17 cellular contexts compared by ENCODE assay signal in the genomic region with DNA sequence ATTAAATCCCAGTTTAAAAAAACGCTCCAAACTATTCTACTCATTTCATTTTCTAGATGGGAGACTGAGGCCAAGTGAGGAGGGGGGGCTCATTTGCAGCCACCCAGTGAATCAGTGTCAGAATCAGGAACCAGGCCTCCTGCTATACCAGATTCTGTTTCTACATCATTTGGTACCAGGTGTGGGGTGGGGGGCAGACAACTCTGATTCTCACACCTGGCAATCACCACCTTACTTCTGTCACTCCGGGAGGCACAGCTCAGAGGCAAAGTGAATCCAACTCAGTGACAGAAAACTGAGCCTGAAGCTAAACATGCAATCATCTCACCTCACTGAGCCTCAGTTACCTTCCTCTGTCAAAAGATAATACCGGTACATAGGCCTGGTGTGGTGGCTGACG.
"Had no signal": no experiment of that assay in that cellular context is flagged by ENCODE, and none has a peak within 500 bp of the region (broad histone marks: within the 10 kb centered on the region; RNA-seq: fewer than 3 reads in every experiment).

No MANE protein-coding gene starts in this region.

- DNase-seq: activated CD4-positive, alpha-beta T cell treated with anti-CD3 and anti-CD28 coated beads for 4 hours; activated CD8-positive, alpha-beta T cell treated with anti-CD3 and anti-CD28 coated beads, Interleukin-2, amount 10 ng/mL, durations not matched to agents 7 days and 5 days; activated naive CD4-positive, alpha-beta T cell treated with anti-CD3 and anti-CD28 coated beads for 36 hours; adrenal gland; central memory CD4-positive, alpha-beta T cell; effector CD4-positive, alpha-beta T cell; foreskin keratinocyte; left colon; mucosa of descending colon; stimulated activated naive CD4-positive, alpha-beta T cell; substantia nigra; T-helper 1 cell; upper lobe of right lung; WERI-Rb-1 had no signal

- H3K36me3 ChIP-seq: adrenal gland, upper lobe of right lung, WERI-Rb-1 had no signal

- H3K4me1 ChIP-seq: parathyroid adenoma had no signal

- H3K27me3 ChIP-seq: adrenal gland, foreskin keratinocyte, upper lobe of right lung had no signal

- H3K79me2 ChIP-seq: parathyroid adenoma had no signal

- H2AFZ ChIP-seq: parathyroid adenoma had no signal

- H3K9me3 Mint-ChIP-seq: activated naive CD4-positive, alpha-beta T cell treated with anti-CD3 and anti-CD28 coated beads for 36 hours; nephron had no signal

- ATAC-seq: activated CD8-positive, alpha-beta T cell treated with anti-CD3 and anti-CD28 coated beads, Interleukin-2, amount 10 ng/mL, durations not matched to agents 7 days and 5 days; foreskin keratinocyte; left colon; mucosa of descending colon; upper lobe of right lung had no signal

- H3K4me3 ChIP-seq: adrenal gland, coronary artery, mucosa of descending colon, upper lobe of right lung had no signal

- H3K4me3 Mint-ChIP-seq: activated CD8-positive, alpha-beta T cell treated with anti-CD3 and anti-CD28 coated beads, Interleukin-2, amount 10 ng/mL, durations not matched to agents 7 days and 5 days; activated naive CD4-positive, alpha-beta T cell treated with anti-CD3 and anti-CD28 coated beads for 36 hours; nephron had no signal

- H3K9me3 ChIP-seq: adrenal gland, mucosa of descending colon, upper lobe of right lung had no signal

- H3K27ac Mint-ChIP-seq: activated CD8-positive, alpha-beta T cell treated with anti-CD3 and anti-CD28 coated beads, Interleukin-2, amount 10 ng/mL, durations not matched to agents 7 days and 5 days; activated naive CD4-positive, alpha-beta T cell treated with anti-CD3 and anti-CD28 coated beads for 36 hours had no signal

- H3K27ac ChIP-seq: foreskin keratinocyte, parathyroid adenoma, upper lobe of right lung, WERI-Rb-1 had no signal

- H3K9ac ChIP-seq: parathyroid adenoma had no signal
